ENCODE assay signal across 10 cellular contexts in the genomic region with DNA sequence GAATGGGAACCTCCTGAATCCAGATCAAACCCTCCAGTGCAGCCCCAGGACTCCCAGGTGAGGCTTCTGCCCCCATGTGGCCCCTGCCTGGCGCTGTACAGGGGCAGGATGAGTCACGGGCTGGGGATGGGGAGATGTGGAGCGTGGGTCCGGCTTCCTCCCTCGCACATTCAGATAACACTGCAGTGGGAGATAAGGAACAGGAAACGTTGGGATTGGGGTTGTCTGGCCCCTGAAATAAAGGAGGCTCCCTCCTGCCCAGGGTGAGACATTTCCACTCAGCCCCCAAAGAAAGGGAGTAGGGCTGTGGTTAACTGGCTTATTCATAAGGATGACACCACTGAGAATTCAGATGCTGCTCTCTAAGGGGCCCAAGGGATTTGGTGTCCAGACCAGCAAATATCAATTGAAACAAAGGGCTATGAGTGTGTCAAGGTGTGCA. TPM values are rescaled to one million over a fixed set of nuclear protein-coding genes. Genes with fewer than 3 reads are reported as not detected.
DNase-seq lines count a peak whose midpoint lies in the region; ATAC-seq, FAIRE-seq and TF ChIP-seq lines count a peak whose summit lies in the region.
"Had no signal": no experiment of that assay in that cellular context is flagged by ENCODE, and none has a peak within 500 bp of the region (broad histone marks: within the 10 kb centered on the region; RNA-seq: fewer than 3 reads in every experiment).

No MANE protein-coding gene starts in this region.

- H3K9ac ChIP-seq in mesendoderm (ENCODE audit: low read length), result no peak overlapping the region

- no peaks in the 10 kb centered on the region for H3K36me3 ChIP-seq in mesendoderm (ENCODE audit: control insufficient read depth, insufficient read depth, low read length)

- FAIRE-seq in D721Med (lab: Jason Lieb, UNC), result no peak

- H4K8ac ChIP-seq in mesendoderm (ENCODE audit: low read depth, low read length), result no peak overlapping the region

- H3K79me2 ChIP-seq in mesendoderm (ENCODE audit: control insufficient read depth, insufficient read depth, low read length), result no peaks in the 10 kb centered on the region

- H3K23ac ChIP-seq in mesendoderm (ENCODE audit: low read length), result no peak overlapping the region

- peaks cover 8% of the 10 kb centered on the region for H3K4me1 ChIP-seq in mesendoderm (ENCODE audit: control insufficient read depth, low read depth, low read length)

- H4K5ac ChIP-seq in mesendoderm (ENCODE audit: low read length), result no peak overlapping the region

- no peak overlapping the region for H3K4me3 ChIP-seq in astrocyte of the cerebellum (ENCODE audit: low read depth, low read length)
- H3K4me3 ChIP-seq in mesendoderm (ENCODE audit: low read length), result no peak overlapping the region

- in situ Hi-C loops in astrocyte of the cerebellum (cut with HindIII; ENCODE audit: low sequenced_read_pairs), result no loop called here

- H3K27me3 ChIP-seq in mesendoderm (ENCODE audit: insufficient read depth, low read length, poor library complexity), result no peaks in the 10 kb centered on the region

- no peak overlapping the region for H2BK5ac ChIP-seq in mesendoderm (ENCODE audit: low read length)

- no peak overlapping the region for H3K4ac ChIP-seq in mesendoderm (ENCODE audit: low read depth, low read length)

- H2BK120ac ChIP-seq in mesendoderm (ENCODE audit: low read depth, low read length), result no peak overlapping the region

- peak; percentile 61 for ATAC-seq in HG02610 (IDR thresholded peaks at IDR 0.05; ENCODE audit: unreplicated experiment)

- no CpG with 5 or more reads among the region's 6 CpGs for WGBS in mesendoderm (ENCODE audit: extremely low coverage, insufficient coverage, low lambda C conversion rate)

- H3K18ac ChIP-seq in mesendoderm (ENCODE audit: low read length), result no peak overlapping the region

- no peak for DNase-seq in D721Med (ENCODE audit: insufficient read length, low spot score)
- no peak for DNase-seq in astrocyte of the cerebellum (ENCODE audit: low read depth)
- peak; percentile 63 for DNase-seq in mesendoderm
- DNase-seq in C1 segment of cervical spinal cord (lab: John Stamatoyannopoulos, UW), result no peak
- no peak for DNase-seq in DMS79 (lab: John Stamatoyannopoulos, UW)
- no peak for DNase-seq in activated gamma-delta T cell treated with Interleukin-2 at 50 U/mL for 16 hours
- no peak for DNase-seq in NCI-H1105 (lab: John Stamatoyannopoulos, UW)
- DNase-seq: activated T-cell treated with anti-CD3 and anti-CD28 coated beads, Interleukin-2, amount 50 U/mL, for 1 hour; RPMI8226 had no signal

- H2BK15ac ChIP-seq in mesendoderm (replicated peaks; ENCODE audit: low read depth), result no peak overlapping the region

- H3K27ac ChIP-seq in mesendoderm (ENCODE audit: low read depth, low read length), result no peak overlapping the region

- H3K4me2 ChIP-seq in mesendoderm (ENCODE audit: low read length), result no peak overlapping the region

- H3K56ac ChIP-seq in mesendoderm (ENCODE audit: low read length), result peak overlapping the region; percentile 11

- H3K79me1 ChIP-seq in mesendoderm (ENCODE audit: low read length), result no peaks in the 10 kb centered on the region

- TF ChIP-seq CTCF in D721Med (IDR thresholded peaks at IDR 0.05; ENCODE audit: insufficient read depth, missing control alignments) (peak; percentile 8), astrocyte of the cerebellum (IDR thresholded peaks at IDR 0.05; ENCODE audit: low read depth, low read length, missing control alignments) (peak; percentile 33)

- H2AK5ac ChIP-seq in mesendoderm (ENCODE audit: low read length), result no peak overlapping the region

RNA-seq across cellular contexts. Expression of a gene that starts 30.7 kb away (rescaled TPM):
- 0.35 TPM for polyA plus RNA-seq in mesendoderm (2013, experiment 1 of 2)
- 0.32 TPM for polyA plus RNA-seq in mesendoderm (2013, experiment 2 of 2)

RNA-seq across cellular contexts. Expression of a gene that starts 31.4 kb away (rescaled TPM):
- 158 TPM for polyA plus RNA-seq in mesendoderm (2013, experiment 1 of 2)
- 159 TPM for polyA plus RNA-seq in mesendoderm (2013, experiment 2 of 2)
